1 cellular context compared by ENCODE assay signal in the genomic region with DNA sequence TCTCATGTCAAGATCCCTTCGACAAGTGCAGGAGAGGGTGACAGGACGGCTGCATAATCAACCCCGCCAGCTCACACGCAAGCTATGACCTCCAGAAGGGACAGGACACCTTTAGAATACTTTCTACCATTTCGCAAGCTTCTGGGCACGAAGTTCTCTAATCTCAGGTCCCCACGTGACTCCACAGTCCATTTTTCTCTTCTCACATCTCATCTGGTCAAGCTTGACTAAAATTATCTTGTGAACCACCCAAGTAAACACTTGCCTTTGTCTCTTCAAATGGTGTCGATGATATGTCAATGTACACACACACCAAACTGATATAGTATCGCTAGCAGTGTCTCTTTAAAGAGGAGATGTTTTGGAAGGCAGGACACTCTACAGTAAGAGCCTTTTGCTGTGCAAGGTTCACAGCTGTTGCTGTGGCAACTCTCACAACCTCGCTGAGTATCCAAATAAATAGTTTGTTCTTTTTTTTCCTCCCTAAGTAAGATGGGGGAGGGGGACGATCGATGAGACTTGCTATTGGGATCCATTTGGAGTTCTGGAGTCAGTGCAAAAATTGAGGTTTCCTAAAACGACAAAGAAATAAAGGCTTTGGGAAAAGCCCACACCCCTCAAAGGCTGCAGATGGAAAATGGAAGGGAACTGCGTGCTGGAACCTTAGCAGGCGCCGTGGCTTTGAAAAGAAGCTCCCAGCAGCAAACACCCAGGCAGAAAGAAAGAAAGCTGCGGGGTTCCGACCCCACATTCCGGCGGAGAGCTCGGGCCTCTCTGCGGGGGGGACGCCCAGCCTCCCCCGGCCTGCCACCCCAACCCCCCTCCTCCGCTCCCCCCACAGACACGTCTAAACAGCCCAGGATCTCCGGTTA.
TF ChIP-seq lines count a peak whose summit lies in the region.

No MANE protein-coding gene starts in this region.

TF ChIP-seq in HepG2, 621 proteins besides CTCF, POLR2A, EP300 and RAD21 (continued from another document and continues in another):
- TF ChIP-seq, protein P1, sequence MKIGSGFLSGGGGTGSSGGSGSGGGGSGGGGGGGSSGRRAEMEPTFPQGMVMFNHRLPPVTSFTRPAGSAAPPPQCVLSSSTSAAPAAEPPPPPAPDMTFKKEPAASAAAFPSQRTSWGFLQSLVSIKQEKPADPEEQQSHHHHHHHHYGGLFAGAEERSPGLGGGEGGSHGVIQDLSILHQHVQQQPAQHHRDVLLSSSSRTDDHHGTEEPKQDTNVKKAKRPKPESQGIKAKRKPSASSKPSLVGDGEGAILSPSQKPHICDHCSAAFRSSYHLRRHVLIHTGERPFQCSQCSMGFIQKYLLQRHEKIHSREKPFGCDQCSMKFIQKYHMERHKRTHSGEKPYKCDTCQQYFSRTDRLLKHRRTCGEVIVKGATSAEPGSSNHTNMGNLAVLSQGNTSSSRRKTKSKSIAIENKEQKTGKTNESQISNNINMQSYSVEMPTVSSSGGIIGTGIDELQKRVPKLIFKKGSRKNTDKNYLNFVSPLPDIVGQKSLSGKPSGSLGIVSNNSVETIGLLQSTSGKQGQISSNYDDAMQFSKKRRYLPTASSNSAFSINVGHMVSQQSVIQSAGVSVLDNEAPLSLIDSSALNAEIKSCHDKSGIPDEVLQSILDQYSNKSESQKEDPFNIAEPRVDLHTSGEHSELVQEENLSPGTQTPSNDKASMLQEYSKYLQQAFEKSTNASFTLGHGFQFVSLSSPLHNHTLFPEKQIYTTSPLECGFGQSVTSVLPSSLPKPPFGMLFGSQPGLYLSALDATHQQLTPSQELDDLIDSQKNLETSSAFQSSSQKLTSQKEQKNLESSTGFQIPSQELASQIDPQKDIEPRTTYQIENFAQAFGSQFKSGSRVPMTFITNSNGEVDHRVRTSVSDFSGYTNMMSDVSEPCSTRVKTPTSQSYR (CRISPR knock-in tag; IDR thresholded peaks at IDR 0.05; ENCODE audit: borderline replicate concordance) = peak; percentile 88
- TF ChIP-seq NFIB (CRISPR knock-in tag; IDR thresholded peaks at IDR 0.05; ENCODE audit: borderline replicate concordance) = no peak
- TF ChIP-seq KDM2A (CRISPR knock-in tag; IDR thresholded peaks at IDR 0.05; ENCODE audit: borderline replicate concordance, low read depth) = no peak
- TF ChIP-seq CREB1 (IDR thresholded peaks at IDR 0.05) = no peak
- 0 out of 2 replicates have a peak, but pooled peaks have one; percentile 46 for TF ChIP-seq CREB1 (CRISPR knock-in tag; IDR thresholded peaks at IDR 0.05)
- TF ChIP-seq PITX1 (CRISPR knock-in tag; IDR thresholded peaks at IDR 0.05) = peak; percentile 72; the same call in 1 of the 2 replicates
- no peak for TF ChIP-seq ZNF333 (CRISPR knock-in tag; IDR thresholded peaks at IDR 0.05; ENCODE audit: borderline replicate concordance)
- TF ChIP-seq, protein P2, sequence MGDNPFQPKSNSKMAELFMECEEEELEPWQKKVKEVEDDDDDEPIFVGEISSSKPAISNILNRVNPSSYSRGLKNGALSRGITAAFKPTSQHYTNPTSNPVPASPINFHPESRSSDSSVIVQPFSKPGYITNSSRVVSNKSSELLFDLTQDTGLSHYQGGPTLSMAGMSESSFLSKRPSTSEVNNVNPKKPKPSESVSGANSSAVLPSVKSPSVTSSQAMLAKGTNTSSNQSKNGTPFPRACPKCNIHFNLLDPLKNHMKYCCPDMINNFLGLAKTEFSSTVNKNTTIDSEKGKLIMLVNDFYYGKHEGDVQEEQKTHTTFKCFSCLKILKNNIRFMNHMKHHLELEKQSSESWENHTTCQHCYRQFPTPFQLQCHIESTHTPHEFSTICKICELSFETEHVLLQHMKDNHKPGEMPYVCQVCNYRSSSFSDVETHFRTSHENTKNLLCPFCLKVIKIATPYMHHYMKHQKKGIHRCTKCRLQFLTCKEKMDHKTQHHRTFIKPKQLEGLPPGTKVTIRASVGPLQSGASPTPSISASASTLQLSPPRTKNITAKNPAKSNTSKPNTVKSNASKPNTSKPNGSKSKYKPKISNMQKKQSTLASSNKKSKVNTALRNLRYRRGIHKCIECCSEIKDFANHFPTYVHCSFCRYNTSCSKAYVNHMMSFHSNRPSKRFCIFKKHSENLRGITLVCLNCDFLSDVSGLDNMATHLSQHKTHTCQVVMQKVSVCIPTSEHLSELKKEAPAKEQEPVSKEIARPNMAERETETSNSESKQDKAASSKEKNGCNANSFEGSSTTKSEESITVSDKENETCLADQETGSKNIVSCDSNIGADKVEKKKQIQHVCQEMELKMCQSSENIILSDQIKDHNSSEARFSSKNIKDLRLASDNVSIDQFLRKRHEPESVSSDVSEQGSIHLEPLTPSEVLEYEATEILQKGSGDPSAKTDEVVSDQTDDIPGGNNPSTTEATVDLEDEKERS (CRISPR knock-in tag; IDR thresholded peaks at IDR 0.05) = 0 out of 2 replicates have a peak, but pooled peaks have one; percentile 41
- TF ChIP-seq KMT2A (CRISPR knock-in tag; IDR thresholded peaks at IDR 0.05) = no peak
- TF ChIP-seq RBFOX2 (IDR thresholded peaks at IDR 0.05; ENCODE audit: low read depth, low read length) = no peak
- TF ChIP-seq, protein P3, sequence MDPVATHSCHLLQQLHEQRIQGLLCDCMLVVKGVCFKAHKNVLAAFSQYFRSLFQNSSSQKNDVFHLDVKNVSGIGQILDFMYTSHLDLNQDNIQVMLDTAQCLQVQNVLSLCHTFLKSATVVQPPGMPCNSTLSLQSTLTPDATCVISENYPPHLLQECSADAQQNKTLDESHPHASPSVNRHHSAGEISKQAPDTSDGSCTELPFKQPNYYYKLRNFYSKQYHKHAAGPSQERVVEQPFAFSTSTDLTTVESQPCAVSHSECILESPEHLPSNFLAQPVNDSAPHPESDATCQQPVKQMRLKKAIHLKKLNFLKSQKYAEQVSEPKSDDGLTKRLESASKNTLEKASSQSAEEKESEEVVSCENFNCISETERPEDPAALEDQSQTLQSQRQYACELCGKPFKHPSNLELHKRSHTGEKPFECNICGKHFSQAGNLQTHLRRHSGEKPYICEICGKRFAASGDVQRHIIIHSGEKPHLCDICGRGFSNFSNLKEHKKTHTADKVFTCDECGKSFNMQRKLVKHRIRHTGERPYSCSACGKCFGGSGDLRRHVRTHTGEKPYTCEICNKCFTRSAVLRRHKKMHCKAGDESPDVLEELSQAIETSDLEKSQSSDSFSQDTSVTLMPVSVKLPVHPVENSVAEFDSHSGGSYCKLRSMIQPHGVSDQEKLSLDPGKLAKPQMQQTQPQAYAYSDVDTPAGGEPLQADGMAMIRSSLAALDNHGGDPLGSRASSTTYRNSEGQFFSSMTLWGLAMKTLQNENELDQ (CRISPR knock-in tag; IDR thresholded peaks at IDR 0.05; ENCODE audit: borderline replicate concordance) = no peak
- no peak for TF ChIP-seq ZNF263 (CRISPR knock-in tag; IDR thresholded peaks at IDR 0.05)
- TF ChIP-seq, protein P4, sequence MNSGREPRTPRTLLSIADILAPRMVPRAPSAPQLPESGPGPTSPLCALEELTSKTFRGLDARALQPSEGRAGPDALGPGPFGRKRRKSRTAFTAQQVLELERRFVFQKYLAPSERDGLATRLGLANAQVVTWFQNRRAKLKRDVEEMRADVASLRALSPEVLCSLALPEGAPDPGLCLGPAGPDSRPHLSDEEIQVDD (CRISPR knock-in tag; IDR thresholded peaks at IDR 0.05; ENCODE audit: borderline replicate concordance) = no peak
- TF ChIP-seq, protein P5, sequence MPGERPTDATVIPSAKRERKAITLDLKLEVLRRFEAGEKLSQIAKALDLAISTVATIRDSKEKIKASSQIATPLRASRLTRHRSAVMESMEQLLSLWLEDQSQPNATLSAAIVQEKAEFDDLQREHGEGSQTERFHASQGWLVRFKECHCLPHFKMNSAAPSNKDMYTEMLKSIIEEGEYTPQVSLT (CRISPR knock-in tag; IDR thresholded peaks at IDR 0.05; ENCODE audit: borderline replicate concordance, low read depth) = no peak
- TF ChIP-seq, protein P6, sequence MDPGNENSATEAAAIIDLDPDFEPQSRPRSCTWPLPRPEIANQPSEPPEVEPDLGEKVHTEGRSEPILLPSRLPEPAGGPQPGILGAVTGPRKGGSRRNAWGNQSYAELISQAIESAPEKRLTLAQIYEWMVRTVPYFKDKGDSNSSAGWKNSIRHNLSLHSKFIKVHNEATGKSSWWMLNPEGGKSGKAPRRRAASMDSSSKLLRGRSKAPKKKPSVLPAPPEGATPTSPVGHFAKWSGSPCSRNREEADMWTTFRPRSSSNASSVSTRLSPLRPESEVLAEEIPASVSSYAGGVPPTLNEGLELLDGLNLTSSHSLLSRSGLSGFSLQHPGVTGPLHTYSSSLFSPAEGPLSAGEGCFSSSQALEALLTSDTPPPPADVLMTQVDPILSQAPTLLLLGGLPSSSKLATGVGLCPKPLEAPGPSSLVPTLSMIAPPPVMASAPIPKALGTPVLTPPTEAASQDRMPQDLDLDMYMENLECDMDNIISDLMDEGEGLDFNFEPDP (CRISPR knock-in tag; conservative IDR thresholded peaks at IDR 0.05) = no peak
- TF ChIP-seq ZNF775 (CRISPR knock-in tag; IDR thresholded peaks at IDR 0.05; ENCODE audit: borderline replicate concordance) = no peak
- TF ChIP-seq PLRG1 (conservative IDR thresholded peaks at IDR 0.05) = no peak
- TF ChIP-seq KLF6 (CRISPR knock-in tag; IDR thresholded peaks at IDR 0.05) = no peak
- no peak for TF ChIP-seq ZNF34 (CRISPR knock-in tag; IDR thresholded peaks at IDR 0.05; ENCODE audit: borderline replicate concordance)
- no peak for TF ChIP-seq SMARCC2 (IDR thresholded peaks at IDR 0.05)
- TF ChIP-seq MBD4 (IDR thresholded peaks at IDR 0.05; ENCODE audit: borderline replicate concordance, low read length) = no peak
- peak; percentile 39; the same call in 1 of the 2 replicates for TF ChIP-seq SOX13 (IDR thresholded peaks at IDR 0.05)
- peak in 1 of 2 experiments; percentile 71; a peak in 1 of 4 replicates for TF ChIP-seq SOX13 (CRISPR knock-in tag; conservative IDR thresholded peaks at IDR 0.05 in 1 of 2, IDR thresholded peaks at IDR 0.05 in 1 of 2)
- TF ChIP-seq, protein P7, sequence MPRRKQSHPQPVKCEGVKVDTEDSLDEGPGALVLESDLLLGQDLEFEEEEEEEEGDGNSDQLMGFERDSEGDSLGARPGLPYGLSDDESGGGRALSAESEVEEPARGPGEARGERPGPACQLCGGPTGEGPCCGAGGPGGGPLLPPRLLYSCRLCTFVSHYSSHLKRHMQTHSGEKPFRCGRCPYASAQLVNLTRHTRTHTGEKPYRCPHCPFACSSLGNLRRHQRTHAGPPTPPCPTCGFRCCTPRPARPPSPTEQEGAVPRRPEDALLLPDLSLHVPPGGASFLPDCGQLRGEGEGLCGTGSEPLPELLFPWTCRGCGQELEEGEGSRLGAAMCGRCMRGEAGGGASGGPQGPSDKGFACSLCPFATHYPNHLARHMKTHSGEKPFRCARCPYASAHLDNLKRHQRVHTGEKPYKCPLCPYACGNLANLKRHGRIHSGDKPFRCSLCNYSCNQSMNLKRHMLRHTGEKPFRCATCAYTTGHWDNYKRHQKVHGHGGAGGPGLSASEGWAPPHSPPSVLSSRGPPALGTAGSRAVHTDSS (CRISPR knock-in tag; conservative IDR thresholded peaks at IDR 0.05) = no peak
- TF ChIP-seq TBX2 (CRISPR knock-in tag; IDR thresholded peaks at IDR 0.05; ENCODE audit: borderline replicate concordance) = peak; percentile 75; the same call in 1 of the 2 replicates
- TF ChIP-seq, protein P8, sequence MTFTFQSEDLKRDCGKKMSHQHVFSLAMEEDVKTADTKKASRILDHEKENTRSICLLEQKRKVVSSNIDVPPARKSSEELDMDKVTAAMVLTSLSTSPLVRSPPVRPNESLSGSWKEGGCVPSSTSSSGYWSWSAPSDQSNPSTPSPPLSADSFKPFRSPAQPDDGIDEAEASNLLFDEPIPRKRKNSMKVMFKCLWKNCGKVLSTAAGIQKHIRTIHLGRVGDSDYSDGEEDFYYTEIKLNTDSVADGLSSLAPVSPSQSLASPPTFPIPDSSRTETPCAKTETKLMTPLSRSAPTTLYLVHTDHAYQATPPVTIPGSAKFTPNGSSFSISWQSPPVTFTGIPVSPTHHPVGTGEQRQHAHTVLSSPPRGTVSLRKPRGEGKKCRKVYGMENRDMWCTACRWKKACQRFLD (CRISPR knock-in tag; IDR thresholded peaks at IDR 0.05; ENCODE audit: borderline replicate concordance) = no peak
- 0 out of 2 replicates have a peak, but pooled peaks have one; percentile 21 for TF ChIP-seq ZNF792 (CRISPR knock-in tag; IDR thresholded peaks at IDR 0.05)
- TF ChIP-seq ZNF550 (CRISPR knock-in tag; IDR thresholded peaks at IDR 0.05; ENCODE audit: borderline replicate concordance) = no peak
- TF ChIP-seq, protein P9, sequence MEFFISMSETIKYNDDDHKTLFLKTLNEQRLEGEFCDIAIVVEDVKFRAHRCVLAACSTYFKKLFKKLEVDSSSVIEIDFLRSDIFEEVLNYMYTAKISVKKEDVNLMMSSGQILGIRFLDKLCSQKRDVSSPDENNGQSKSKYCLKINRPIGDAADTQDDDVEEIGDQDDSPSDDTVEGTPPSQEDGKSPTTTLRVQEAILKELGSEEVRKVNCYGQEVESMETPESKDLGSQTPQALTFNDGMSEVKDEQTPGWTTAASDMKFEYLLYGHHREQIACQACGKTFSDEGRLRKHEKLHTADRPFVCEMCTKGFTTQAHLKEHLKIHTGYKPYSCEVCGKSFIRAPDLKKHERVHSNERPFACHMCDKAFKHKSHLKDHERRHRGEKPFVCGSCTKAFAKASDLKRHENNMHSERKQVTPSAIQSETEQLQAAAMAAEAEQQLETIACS (CRISPR knock-in tag; IDR thresholded peaks at IDR 0.05) = no peak
- no peak for TF ChIP-seq RORA (CRISPR knock-in tag; IDR thresholded peaks at IDR 0.05)
- no peak for TF ChIP-seq ZNF746 (CRISPR knock-in tag; IDR thresholded peaks at IDR 0.05)
- peak; percentile 66 for TF ChIP-seq GFI1 (CRISPR knock-in tag; IDR thresholded peaks at IDR 0.05; ENCODE audit: borderline replicate concordance)
- TF ChIP-seq, protein P10, sequence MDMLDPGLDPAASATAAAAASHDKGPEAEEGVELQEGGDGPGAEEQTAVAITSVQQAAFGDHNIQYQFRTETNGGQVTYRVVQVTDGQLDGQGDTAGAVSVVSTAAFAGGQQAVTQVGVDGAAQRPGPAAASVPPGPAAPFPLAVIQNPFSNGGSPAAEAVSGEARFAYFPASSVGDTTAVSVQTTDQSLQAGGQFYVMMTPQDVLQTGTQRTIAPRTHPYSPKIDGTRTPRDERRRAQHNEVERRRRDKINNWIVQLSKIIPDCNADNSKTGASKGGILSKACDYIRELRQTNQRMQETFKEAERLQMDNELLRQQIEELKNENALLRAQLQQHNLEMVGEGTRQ (IDR thresholded peaks at IDR 0.05; ENCODE audit: low read depth, low read length) = peak; percentile 88
- TF ChIP-seq, protein P10 (CRISPR knock-in tag; IDR thresholded peaks at IDR 0.05; ENCODE audit: borderline replicate concordance) = peak; percentile 92; the same call in 1 of the 2 replicates
- TF ChIP-seq, protein P11, sequence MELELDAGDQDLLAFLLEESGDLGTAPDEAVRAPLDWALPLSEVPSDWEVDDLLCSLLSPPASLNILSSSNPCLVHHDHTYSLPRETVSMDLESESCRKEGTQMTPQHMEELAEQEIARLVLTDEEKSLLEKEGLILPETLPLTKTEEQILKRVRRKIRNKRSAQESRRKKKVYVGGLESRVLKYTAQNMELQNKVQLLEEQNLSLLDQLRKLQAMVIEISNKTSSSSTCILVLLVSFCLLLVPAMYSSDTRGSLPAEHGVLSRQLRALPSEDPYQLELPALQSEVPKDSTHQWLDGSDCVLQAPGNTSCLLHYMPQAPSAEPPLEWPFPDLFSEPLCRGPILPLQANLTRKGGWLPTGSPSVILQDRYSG (CRISPR knock-in tag; IDR thresholded peaks at IDR 0.05) = no peak
